Comparison of ENCODE assay signal across 15 cellular contexts in the genomic region with DNA sequence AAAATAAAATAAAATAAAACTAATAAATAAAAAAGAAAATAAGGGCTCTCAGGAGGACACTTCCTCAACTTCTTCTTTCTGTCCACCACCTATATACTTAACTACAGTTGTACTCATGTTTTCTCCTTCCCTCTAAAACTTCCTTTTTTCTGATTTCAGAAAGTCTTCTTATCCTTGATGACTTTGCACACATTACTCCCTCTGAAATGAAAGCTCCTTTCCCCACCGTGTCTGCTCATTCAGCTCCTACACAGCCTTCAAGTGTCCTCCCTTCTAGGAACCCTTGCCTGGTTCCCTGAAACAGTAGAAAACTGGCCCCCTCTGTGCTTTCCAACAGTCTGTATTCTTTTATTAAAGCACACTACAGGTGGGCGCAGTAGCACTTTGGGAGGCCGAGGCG. TPM values are rescaled to one million over a fixed set of nuclear protein-coding genes. Genes with fewer than 3 reads are reported as not detected.
"Had no signal": no experiment of that assay in that cellular context is flagged by ENCODE, and none has a peak within 500 bp of the region (broad histone marks: within the 10 kb centered on the region; RNA-seq: fewer than 3 reads in every experiment).

No MANE protein-coding gene starts in this region.

- H3K36me3 Mint-ChIP-seq: natural killer cell had no signal

- H3K27me3 Mint-ChIP-seq: activated CD4-positive, alpha-beta T cell treated with anti-CD3 and anti-CD28 coated beads, Interleukin-2, amount 10 ng/mL, durations not matched to agents 7 days and 5 days had no signal

- H3K9me3 ChIP-seq: ascending aorta, spleen, thyroid gland had no signal

- H3K4me1 Mint-ChIP-seq: natural killer cell had no signal

- ATAC-seq: activated T-cell treated with anti-CD3 and anti-CD28 coated beads, Interleukin-2, amount 50 U/mL, for 4 hours; left lobe of liver; natural killer cell had no signal

- H3K4me3 Mint-ChIP-seq: activated CD4-positive, alpha-beta T cell treated with anti-CD3 and anti-CD28 coated beads, Interleukin-2, amount 10 ng/mL, durations not matched to agents 7 days and 5 days; activated T-cell treated with anti-CD3 and anti-CD28 coated beads, Interleukin-2, amount 50 U/mL, for 4 hours; natural killer cell had no signal

- H3K4me3 ChIP-seq: ascending aorta, coronary artery, lung, spleen, thyroid gland had no signal

- H3K4me1 ChIP-seq: ascending aorta, spleen, thyroid gland had no signal

- DNase-seq: activated CD4-positive, alpha-beta T cell treated with anti-CD3 and anti-CD28 coated beads, Interleukin-2, amount 10 ng/mL, durations not matched to agents 7 days and 5 days; activated CD8-positive, alpha-beta memory T cell treated with anti-CD3 and anti-CD28 coated beads, Interleukin-2, amount 50 U/mL, for 4 hours; activated naive CD4-positive, alpha-beta T cell treated with anti-CD3 and anti-CD28 coated beads, Interleukin-2, amount 50 U/mL, for 16 hours; activated T-cell treated with anti-CD3 and anti-CD28 coated beads, Interleukin-2, amount 50 U/mL, for 4 hours; kidney; natural killer cell; spleen; stimulated activated CD8-positive, alpha-beta memory T cell treated with anti-CD3 and anti-CD28 coated beads, Interleukin-4, amount 100 ng/mL, for 48 hours; stimulated activated naive CD4-positive, alpha-beta T cell; T-helper 2 cell; thyroid gland had no signal

- H3K36me3 ChIP-seq: ascending aorta, spleen, thyroid gland had no signal

- H3K9me3 Mint-ChIP-seq: activated CD4-positive, alpha-beta T cell treated with anti-CD3 and anti-CD28 coated beads, Interleukin-2, amount 10 ng/mL, durations not matched to agents 7 days and 5 days; activated T-cell treated with anti-CD3 and anti-CD28 coated beads, Interleukin-2, amount 50 U/mL, for 4 hours; natural killer cell had no signal

- H3K27me3 ChIP-seq: ascending aorta, thyroid gland had no signal

- H3K27ac Mint-ChIP-seq: activated CD4-positive, alpha-beta T cell treated with anti-CD3 and anti-CD28 coated beads, Interleukin-2, amount 10 ng/mL, durations not matched to agents 7 days and 5 days; natural killer cell had no signal

- H3K27ac ChIP-seq: ascending aorta, coronary artery, spleen, thyroid gland had no signal

RNA-seq across cellular contexts. Expression of gene DMC1, which starts 45.5 kb away (rescaled TPM):
- total RNA-seq: ascending aorta, left lobe of liver had no signal
